In the genomic region with DNA sequence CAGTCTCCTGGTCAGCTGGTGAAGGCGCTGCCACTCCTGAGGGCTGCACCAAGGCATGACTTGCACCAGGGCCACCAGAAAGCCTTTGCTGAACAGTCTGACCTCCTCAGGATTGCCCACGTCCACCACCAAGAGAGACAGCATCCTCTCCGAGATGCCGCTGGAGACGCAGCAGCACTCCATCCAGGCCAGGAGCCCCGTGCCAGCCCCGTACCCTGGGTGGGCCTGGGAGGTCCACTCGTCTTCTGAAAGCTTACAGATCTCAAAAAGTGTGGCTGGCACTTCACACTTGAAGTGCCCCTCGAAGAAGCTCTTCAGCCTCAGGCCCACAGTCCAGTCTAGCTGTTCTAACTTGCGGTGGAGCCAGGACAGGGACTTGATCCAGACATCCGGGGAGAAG, we compare ENCODE assay signal across 30 cellular contexts.
"Had no signal": no experiment of that assay in that cellular context is flagged by ENCODE, and none has a peak within 500 bp of the region (broad histone marks: within the 10 kb centered on the region; RNA-seq: fewer than 3 reads in every experiment).

No MANE protein-coding gene starts in this region.

- H3K27me3 Mint-ChIP-seq: activated CD4-positive, alpha-beta T cell treated with anti-CD3 and anti-CD28 coated beads, Interleukin-2, amount 10 ng/mL, durations not matched to agents 24 days and 14 days; activated CD8-positive, alpha-beta T cell treated with anti-CD3 and anti-CD28 coated beads for 36 hours had no signal

- ATAC-seq: activated CD8-positive, alpha-beta T cell treated with anti-CD3 and anti-CD28 coated beads for 36 hours; activated naive CD4-positive, alpha-beta T cell treated with anti-CD3 and anti-CD28 coated beads, Interleukin-2, amount 50 U/mL, for 72 hours; activated T-cell treated with anti-CD3 and anti-CD28 coated beads, Interleukin-2, amount 50 U/mL, for 4 hours; body of pancreas had no signal

- DNase-seq: activated CD4-positive, alpha-beta T cell treated with anti-CD3 and anti-CD28 coated beads, Interleukin-2, amount 10 ng/mL, durations not matched to agents 24 days and 14 days; activated CD4-positive, alpha-beta T cell treated with anti-CD3 and anti-CD28 coated beads, Interleukin-2, amount 50 U/mL, for 4 hours; activated CD4-positive, CD25-positive, alpha-beta regulatory T cell; activated CD8-positive, alpha-beta T cell treated with anti-CD3 and anti-CD28 coated beads for 36 hours; activated gamma-delta T cell treated with Interleukin-2 at 50 U/mL for 16 hours; activated naive CD4-positive, alpha-beta T cell treated with anti-CD3 and anti-CD28 coated beads for 36 hours; activated T-cell treated with anti-CD3 and anti-CD28 coated beads, Interleukin-2, amount 50 U/mL, for 4 hours; adrenal gland; body of pancreas; cerebellar nuclear complex; Kasumi-1; MG63; NCI-H1048; NCI-H1105 treated with DMSO at 0.1 percent for 48 hours; NCI-H1436; NCI-H1694; NCI-H1930; NCI-H2081 treated with DMSO at 0.1 percent for 48 hours; NCI-H226; NCI-H524 treated with DMSO at 0.1 percent for 48 hours; Peyer's patch; Right ventricle myocardium superior; RPMI8226; SW 1271; T-helper 1 cell; T-helper 2 cell; T-helper 9 cell; WERI-Rb-1 had no signal

- H3K27ac ChIP-seq: adrenal gland, body of pancreas, Peyer's patch, WERI-Rb-1 had no signal

- H3K4me3 ChIP-seq: adrenal gland, body of pancreas, MG63, Peyer's patch had no signal

- H3K27me3 ChIP-seq: adrenal gland, body of pancreas, MG63, Peyer's patch had no signal

- H3K4me3 Mint-ChIP-seq: activated CD4-positive, alpha-beta T cell treated with anti-CD3 and anti-CD28 coated beads, Interleukin-2, amount 10 ng/mL, durations not matched to agents 24 days and 14 days; activated CD8-positive, alpha-beta T cell treated with anti-CD3 and anti-CD28 coated beads for 36 hours; activated naive CD4-positive, alpha-beta T cell treated with anti-CD3 and anti-CD28 coated beads for 36 hours; activated T-cell treated with anti-CD3 and anti-CD28 coated beads, Interleukin-2, amount 50 U/mL, for 4 hours; activated T-helper 1 cell treated with anti-CD3 and anti-CD28 coated beads, Interleukin-12 subunit alpha, Interleukin-12 subunit beta, Interleukin-2, Interleukin-4 antibody, amounts not matched to agents 30 ng/mL and 10 ng/mL and 1 ng/mL, durations not matched to agents 14 hours and 24 hours and 36 hours had no signal

- H3K9me3 ChIP-seq: adrenal gland, body of pancreas, MG63, Peyer's patch had no signal

- H3K9me3 Mint-ChIP-seq: activated T-cell treated with anti-CD3 and anti-CD28 coated beads, Interleukin-2, amount 50 U/mL, for 4 hours; activated T-helper 1 cell treated with anti-CD3 and anti-CD28 coated beads, Interleukin-12 subunit alpha, Interleukin-12 subunit beta, Interleukin-2, Interleukin-4 antibody, amounts not matched to agents 30 ng/mL and 10 ng/mL and 1 ng/mL, durations not matched to agents 14 hours and 24 hours and 36 hours had no signal

- H3K27ac Mint-ChIP-seq: activated CD4-positive, alpha-beta T cell treated with anti-CD3 and anti-CD28 coated beads, Interleukin-2, amount 10 ng/mL, durations not matched to agents 24 days and 14 days; activated CD8-positive, alpha-beta T cell treated with anti-CD3 and anti-CD28 coated beads for 36 hours; activated naive CD4-positive, alpha-beta T cell treated with anti-CD3 and anti-CD28 coated beads for 36 hours; activated T-helper 1 cell treated with anti-CD3 and anti-CD28 coated beads, Interleukin-12 subunit alpha, Interleukin-12 subunit beta, Interleukin-2, Interleukin-4 antibody, amounts not matched to agents 30 ng/mL and 10 ng/mL and 1 ng/mL, durations not matched to agents 14 hours and 24 hours and 36 hours had no signal
